In genomic region chr17:75892556-75893224, GRCh38 we compare ENCODE assay signal across 28 cellular contexts. TPM values are rescaled to one million over a fixed set of nuclear protein-coding genes. Genes with fewer than 3 reads are reported as not detected.
DNase-seq lines count a peak whose midpoint lies in the region; ATAC-seq, FAIRE-seq and TF ChIP-seq lines count a peak whose summit lies in the region.
"Had no signal": no experiment of that assay in that cellular context is flagged by ENCODE, and none has a peak within 500 bp of the region (broad histone marks: within the 10 kb centered on the region; RNA-seq: fewer than 3 reads in every experiment).

No MANE protein-coding gene starts in this region.

- H3K4me1 ChIP-seq in HepG2 (ENCODE audit: insufficient read depth, low read length), result peaks cover 61% of the 10 kb centered on the region
- H3K4me1 ChIP-seq in spleen, result peaks cover 14 to 53% (median 33%) of the 10 kb centered on the region in 6 donors
- peaks cover 0 to 21% of the 10 kb centered on the region in 2 donors for H3K4me1 ChIP-seq in ascending aorta

- peak; percentile 64 for ATAC-seq in HepG2
- ATAC-seq: activated CD4-positive, CD25-positive, alpha-beta regulatory T cell treated with anti-CD3 and anti-CD28 coated beads, Interleukin-2, amount 50 U/mL, for 24 hours; activated T-helper 17 cell treated with anti-CD3 and anti-CD28 coated beads, Interleukin-2, amount 50 U/mL, for 72 hours; effector memory CD8-positive, alpha-beta T cell had no signal

- H4K20me1 ChIP-seq in HepG2 (ENCODE audit: insufficient read depth, low read length), result no peaks in the 10 kb centered on the region

- in situ Hi-C loops in HepG2 (cut with HindIII; ENCODE audit: extremely low pct_ligation_motif_present, low pct_unique_long_range_greater_than_20kb), result no loop called here

- peak in 1 of 2 experiments; percentile 75; a peak in 2 of 4 replicates for TF ChIP-seq POLR2A in HepG2 (IDR thresholded peaks at IDR 0.05; ENCODE audit: insufficient read depth in 1 of 2, low read depth in 2 of 2, low read length in 2 of 2)
- no peak for TF ChIP-seq POLR2A in spleen (IDR thresholded peaks at IDR 0.05)

- BruUV-seq in HepG2 (replicated peaks; lab: Mats Ljungman, UMichigan), result no TSS peak

- H3K4me3 Mint-ChIP-seq in HFFc6, result no peak overlapping the region
- H3K4me3 Mint-ChIP-seq: activated CD4-positive, alpha-beta memory T cell treated with anti-CD3 and anti-CD28 coated beads for 36 hours; activated naive CD4-positive, alpha-beta T cell treated with anti-CD3 and anti-CD28 coated beads, Interleukin-2, amount 50 U/mL, for 24 hours; activated T-helper 17 cell treated with anti-CD3 and anti-CD28 coated beads, Interleukin-2, amount 50 U/mL, for 72 hours; effector memory CD8-positive, alpha-beta T cell; stimulated activated naive CD8-positive, alpha-beta T cell treated with anti-CD3 and anti-CD28 coated beads, Interleukin-15, Interleukin-2, amounts not matched to agents 100 ng/mL and 50 ng/mL, for 24 hours had no signal

- peaks cover 10% of the 10 kb centered on the region for H3K79me2 ChIP-seq in HepG2 (ENCODE audit: insufficient read depth, low read length)

- DNase-seq in WERI-Rb-1 (peak; percentile 69), HepG2 (ENCODE audit: low spot score) (peak; percentile 77), spleen (peak; percentile 71), HFFc6 (no peak), NCI-H748 (lab: John Stamatoyannopoulos, UW; ENCODE audit: unreplicated experiment) (no peak), ascending aorta (ENCODE audit: low spot score in 2 of 2) (no peak)
- DNase-seq: activated CD4-positive, alpha-beta memory T cell treated with anti-CD3 and anti-CD28 coated beads for 36 hours; Calu3; DMS79 treated with DMSO at 0.1 percent for 48 hours; effector memory CD8-positive, alpha-beta T cell; MM.1S; NCI-H1417 treated with DMSO at 0.1 percent for 48 hours; NCI-H2107; NCI-H446 treated with DMSO at 0.1 percent for 48 hours; RPMI8226; T-helper 1 cell had no signal

- no peak overlapping the region for H2AFZ ChIP-seq in HepG2 (ENCODE audit: low read length)

- H3K9ac ChIP-seq in HepG2 (ENCODE audit: insufficient read depth, low read depth, low read length), result peak overlapping the region; percentile 71
- H3K9ac ChIP-seq: KMS-11 had no signal

- no peaks in the 10 kb centered on the region for H3K9me3 Mint-ChIP-seq in HFFc6
- H3K9me3 Mint-ChIP-seq: activated CD4-positive, alpha-beta memory T cell treated with anti-CD3 and anti-CD28 coated beads for 36 hours; activated naive CD4-positive, alpha-beta T cell treated with anti-CD3 and anti-CD28 coated beads, Interleukin-2, amount 50 U/mL, for 24 hours; activated T-helper 17 cell treated with anti-CD3 and anti-CD28 coated beads, Interleukin-2, amount 50 U/mL, for 72 hours; effector memory CD8-positive, alpha-beta T cell; stimulated activated naive CD8-positive, alpha-beta T cell treated with anti-CD3 and anti-CD28 coated beads, Interleukin-15, Interleukin-2, amounts not matched to agents 100 ng/mL and 50 ng/mL, for 24 hours had no signal

- CTCF ChIA-PET in HepG2 (lab: Yijun Ruan, JAX; ENCODE audit: low intra/inter-chr PET ratio, low total read pairs), result interaction anchor here (1.5 kb wide), 1 partner anchor 16 kb away, joined by 4 read pairs; no protein-coding TSS in a partner anchor

- H3K4me3 ChIP-seq in WERI-Rb-1 (ENCODE audit: low read depth, low read length) (no peak overlapping the region), HepG2 (replicated peaks in 1 of 3; ENCODE audit: insufficient read depth in 1 of 3, low read depth in 2 of 3, low read length in 3 of 3) (peak overlapping the region; percentile 26 to 83 (median 51); a peak in 5 of 6 replicates), spleen (no peak overlapping the region), ascending aorta (no peak overlapping the region)
- H3K4me3 ChIP-seq: lung, thoracic aorta, vagina had no signal

- peaks cover 18% of the 10 kb centered on the region for H3K4me1 Mint-ChIP-seq in HFFc6 (ENCODE audit: low read depth)

- 8% methylated on average over 9 of the region's 16 CpGs for WGBS in HepG2 (ENCODE audit: low lambda C conversion rate)
- WGBS in spleen, 5 donors, result 91 to 100% (median 96%) methylated on average over 8 to 16 of the region's 16 CpGs

- peaks cover 6% of the 10 kb centered on the region for H3K27me3 Mint-ChIP-seq in HFFc6 (ENCODE audit: insufficient read depth)
- H3K27me3 Mint-ChIP-seq: activated CD4-positive, alpha-beta memory T cell treated with anti-CD3 and anti-CD28 coated beads for 36 hours; activated naive CD4-positive, alpha-beta T cell treated with anti-CD3 and anti-CD28 coated beads, Interleukin-2, amount 50 U/mL, for 24 hours; activated T-helper 17 cell treated with anti-CD3 and anti-CD28 coated beads, Interleukin-2, amount 50 U/mL, for 72 hours; effector memory CD8-positive, alpha-beta T cell; stimulated activated naive CD8-positive, alpha-beta T cell treated with anti-CD3 and anti-CD28 coated beads, Interleukin-15, Interleukin-2, amounts not matched to agents 100 ng/mL and 50 ng/mL, for 24 hours had no signal

- TF ChIP-seq CTCF in WERI-Rb-1 (IDR thresholded peaks at IDR 0.05; ENCODE audit: low read depth, low read length) (no peak), HepG2 (CRISPR knock-in tag; IDR thresholded peaks at IDR 0.05) (peak; percentile 22), spleen (IDR thresholded peaks at IDR 0.05 in 8 of 11, conservative IDR thresholded peaks at IDR 0.05 in 3 of 11) (no peak), HFFc6 (IDR thresholded peaks at IDR 0.05) (no peak), ascending aorta (IDR thresholded peaks at IDR 0.05) (no peak)

- H3K27ac ChIP-seq in WERI-Rb-1 (peak overlapping the region; percentile 95), HepG2 (ENCODE audit: extremely low read length, insufficient read depth, low read length) (peak overlapping the region; percentile 64), spleen (no peak overlapping the region), ascending aorta (no peak overlapping the region)
- H3K27ac ChIP-seq: KMS-11, thoracic aorta, vagina had no signal

- H3K4me2 ChIP-seq in HepG2 (ENCODE audit: low read depth, low read length), result peak overlapping the region; percentile 91
- H3K4me2 ChIP-seq: KMS-11 had no signal

- H3K27ac Mint-ChIP-seq in HFFc6, result no peak overlapping the region
- H3K27ac Mint-ChIP-seq: activated CD4-positive, alpha-beta memory T cell treated with anti-CD3 and anti-CD28 coated beads for 36 hours; activated naive CD4-positive, alpha-beta T cell treated with anti-CD3 and anti-CD28 coated beads, Interleukin-2, amount 50 U/mL, for 24 hours; effector memory CD8-positive, alpha-beta T cell; progenitor cell of endocrine pancreas; stimulated activated naive CD8-positive, alpha-beta T cell treated with anti-CD3 and anti-CD28 coated beads, Interleukin-15, Interleukin-2, amounts not matched to agents 100 ng/mL and 50 ng/mL, for 24 hours had no signal

- H3K36me3 ChIP-seq in WERI-Rb-1, result peaks cover 28% of the 10 kb centered on the region
- H3K36me3 ChIP-seq in HepG2 (replicated peaks in 1 of 2; ENCODE audit: control insufficient read depth in 1 of 2, insufficient read depth in 2 of 2, low read length in 2 of 2), result peaks cover 0 to 1% of the 10 kb centered on the region in 2 experiments; a peak in 1 of 5 replicates
- H3K36me3 ChIP-seq in spleen, result peaks cover 0 to 50% (median 29%) of the 10 kb centered on the region in 6 donors
- H3K36me3 ChIP-seq in ascending aorta, result peaks cover 20 to 32% of the 10 kb centered on the region in 2 donors

- TF ChIP-seq RAD21 in HepG2 (CRISPR knock-in tag; IDR thresholded peaks at IDR 0.05), result no peak

- TF ChIP-seq EP300 in HepG2 (IDR thresholded peaks at IDR 0.05; ENCODE audit: low read depth in 2 of 2, low read length in 2 of 2) (no peak), HepG2 (CRISPR knock-in tag; IDR thresholded peaks at IDR 0.05; ENCODE audit: borderline replicate concordance) (0 out of 2 replicates have a peak, but pooled peaks have one; percentile 8)

- POLR2A ChIA-PET in HepG2 (lab: Yijun Ruan, JAX), result interaction anchor here (0.6 to 12.9 kb wide), 16 partner anchors 8 to 492 kb away, joined by 3 to 423 read pairs (median 10); partner anchors contain the start of genes MRPL38, SPHK1, TRIM47 and UNC13D

- H3K9me3 ChIP-seq in WERI-Rb-1 (ENCODE audit: severe bottlenecking) (no peaks in the 10 kb centered on the region), HepG2 (ENCODE audit: low read length) (no peaks in the 10 kb centered on the region), spleen (no peaks in the 10 kb centered on the region), ascending aorta (no peaks in the 10 kb centered on the region)
- H3K9me3 ChIP-seq: thoracic aorta, vagina had no signal

- FAIRE-seq in HepG2 (lab: Jason Lieb, UNC), result peak; percentile 44
- FAIRE-seq: bronchial epithelial cell, colon, HTR-8/SVneo had no signal

- intact Hi-C loops in HepG2 (cut with micrococcal nuclease; ENCODE audit: unreplicated experiment) (loop anchor here (5.0 kb wide), 1 partner anchor 35 kb away; the partner anchor contains the start of gene WBP2), spleen (cut with DNase I; ENCODE audit: low total_unique reads) (no loop called here), ascending aorta (cut with DNase I) (no loop called here)

- no peaks in the 10 kb centered on the region for H3K27me3 ChIP-seq in WERI-Rb-1 (ENCODE audit: insufficient read depth, low read depth, severe bottlenecking)
- H3K27me3 ChIP-seq in HepG2 (ENCODE audit: control insufficient read depth in 1 of 2, insufficient read depth in 2 of 2, low read length in 2 of 2), result no peaks in the 10 kb centered on the region
- H3K27me3 ChIP-seq in spleen (replicated peaks in 1 of 7), result no peaks in the 10 kb centered on the region
- H3K27me3 ChIP-seq in ascending aorta, result no peaks in the 10 kb centered on the region
- H3K27me3 ChIP-seq: vagina had no signal

- H3K36me3 Mint-ChIP-seq in HFFc6 (ENCODE audit: low read depth), result no peaks in the 10 kb centered on the region
- H3K36me3 Mint-ChIP-seq: activated CD4-positive, alpha-beta memory T cell treated with anti-CD3 and anti-CD28 coated beads for 36 hours; activated naive CD4-positive, alpha-beta T cell treated with anti-CD3 and anti-CD28 coated beads, Interleukin-2, amount 50 U/mL, for 24 hours had no signal

RNA-seq across cellular contexts. Expression of gene TRIM65, which starts 4.1 kb away (rescaled TPM):
- total RNA-seq in HepG2 (2016; rRNA removed; fragmentation: Illumina TruSeq; extraction: Trizol) (22.4 and 24.6 TPM in 2 replicates), spleen (10 to 100 TPM; 20.0 to 26.5 (median 23.5) TPM), ascending aorta (43.3 TPM)
- 3.6 and 3.8 TPM in 2 replicates for total RNA-seq in HepG2 (2016; cell fraction: cytosol; rRNA removed; fragmentation: Illumina TruSeq; extraction: Trizol; ENCODE audit: low read depth)
- total RNA-seq in HepG2 (2016; cell fraction: insoluble cytoplasmic fraction; rRNA removed; fragmentation: Illumina TruSeq; extraction: Trizol), result 23.0 and 23.6 TPM in 2 replicates
- total RNA-seq in HepG2 (2016; cell fraction: membrane; rRNA removed; fragmentation: Illumina TruSeq; extraction: Trizol), result 8.9 and 9.0 TPM in 2 replicates
- 11.5 and 14.9 TPM in 2 replicates for total RNA-seq in HepG2 (2016; cell fraction: nucleus; rRNA removed; fragmentation: Illumina TruSeq; extraction: Trizol)
- polyA plus RNA-seq in HepG2 (2011; rRNA removed) (10.3 and 15.2 TPM in 2 replicates), spleen (10 to 100 TPM in 2 of 3 donors, 1 to 10 TPM in 1; 9.0 to 28.2 (median 11.6) TPM)
- polyA plus RNA-seq in HepG2 (2011; cell fraction: cytosol; rRNA removed), result 10.5 and 11.9 TPM in 2 replicates
- polyA plus RNA-seq in HepG2 (2011; cell fraction: nucleus; rRNA removed), result 14.3 and 15.6 TPM in 2 replicates
- polyA plus RNA-seq in HepG2 (2012), result 9.0 and 10.3 TPM in 2 replicates
- 2.4 and 2.5 TPM in 2 replicates for polyA plus RNA-seq in HepG2 (2016; cell fraction: cytosol; fragmentation: Illumina TruSeq; extraction: Trizol; ENCODE audit: low read depth)
- 18.6 and 20.0 TPM in 2 replicates for polyA plus RNA-seq in HepG2 (2016; cell fraction: insoluble cytoplasmic fraction; fragmentation: Illumina TruSeq; extraction: Trizol; ENCODE audit: low read depth)
- 5.1 and 5.7 TPM in 2 replicates for polyA plus RNA-seq in HepG2 (2016; cell fraction: membrane; fragmentation: Illumina TruSeq; extraction: Trizol; ENCODE audit: low read depth)
- 31.5 and 31.7 TPM in 2 replicates for polyA plus RNA-seq in HepG2 (2016; cell fraction: nucleus; fragmentation: Illumina TruSeq; extraction: Trizol; ENCODE audit: insufficient read depth, low read depth)
- polyA minus RNA-seq in HepG2 (2011; rRNA and poly(A)+ RNA removed; ENCODE audit: low replicate concordance), result 13.4 and 15.0 TPM in 2 replicates
- 8.8 and 8.9 TPM in 2 replicates for polyA minus RNA-seq in HepG2 (2011; cell fraction: cytosol; rRNA and poly(A)+ RNA removed)
- 4.0 and 5.3 TPM in 2 replicates for polyA minus RNA-seq in HepG2 (2011; cell fraction: nucleus; rRNA and poly(A)+ RNA removed)
- 10 to 100 TPM; 10.3 to 12.6 (median 11.0) TPM for total RNA-seq in HFFc6 (2021; fragmentation: NEBNext Ultra II Directional; extraction: Animal tissue kit (Norgen Biotek cat#: 25700))

RNA-seq across cellular contexts. Expression of gene MRPL38, which starts 12.0 kb away (rescaled TPM):
- total RNA-seq in HepG2 (2016; rRNA removed; fragmentation: Illumina TruSeq; extraction: Trizol) (88.8 and 125 TPM in 2 replicates), spleen (10 to 100 TPM; 40.1 to 90.6 (median 74.7) TPM), ascending aorta (31.9 TPM)
- 53.2 and 53.6 TPM in 2 replicates for total RNA-seq in HepG2 (2016; cell fraction: cytosol; rRNA removed; fragmentation: Illumina TruSeq; extraction: Trizol; ENCODE audit: low read depth)
- 73.5 and 128 TPM in 2 replicates for total RNA-seq in HepG2 (2016; cell fraction: insoluble cytoplasmic fraction; rRNA removed; fragmentation: Illumina TruSeq; extraction: Trizol)
- 62.4 and 67.5 TPM in 2 replicates for total RNA-seq in HepG2 (2016; cell fraction: membrane; rRNA removed; fragmentation: Illumina TruSeq; extraction: Trizol)
- total RNA-seq in HepG2 (2016; cell fraction: nucleus; rRNA removed; fragmentation: Illumina TruSeq; extraction: Trizol), result 71.0 and 89.4 TPM in 2 replicates
- polyA plus RNA-seq in HepG2 (2011; rRNA removed) (83.7 and 91.0 TPM in 2 replicates), spleen (10 to 100 TPM; 59.3 to 90.3 (median 80.8) TPM)
- 36.5 and 58.7 TPM in 2 replicates for polyA plus RNA-seq in HepG2 (2011; cell fraction: cytosol; rRNA removed)
- polyA plus RNA-seq in HepG2 (2011; cell fraction: nucleus; rRNA removed), result 354 and 357 TPM in 2 replicates
- 56.1 and 67.2 TPM in 2 replicates for polyA plus RNA-seq in HepG2 (2012)
- polyA plus RNA-seq in HepG2 (2016; cell fraction: cytosol; fragmentation: Illumina TruSeq; extraction: Trizol; ENCODE audit: low read depth), result 36.0 and 42.4 TPM in 2 replicates
- polyA plus RNA-seq in HepG2 (2016; cell fraction: insoluble cytoplasmic fraction; fragmentation: Illumina TruSeq; extraction: Trizol; ENCODE audit: low read depth), result 69.7 and 88.6 TPM in 2 replicates
- polyA plus RNA-seq in HepG2 (2016; cell fraction: membrane; fragmentation: Illumina TruSeq; extraction: Trizol; ENCODE audit: low read depth), result 48.5 and 49.3 TPM in 2 replicates
- polyA plus RNA-seq in HepG2 (2016; cell fraction: nucleus; fragmentation: Illumina TruSeq; extraction: Trizol; ENCODE audit: insufficient read depth, low read depth), result 191 and 212 TPM in 2 replicates
- 110 and 142 TPM in 2 replicates for polyA minus RNA-seq in HepG2 (2011; rRNA and poly(A)+ RNA removed; ENCODE audit: low replicate concordance)
- polyA minus RNA-seq in HepG2 (2011; cell fraction: cytosol; rRNA and poly(A)+ RNA removed), result 44.8 and 58.7 TPM in 2 replicates
- polyA minus RNA-seq in HepG2 (2011; cell fraction: nucleus; rRNA and poly(A)+ RNA removed), result 57.4 and 57.8 TPM in 2 replicates
- total RNA-seq in HFFc6 (2021; fragmentation: NEBNext Ultra II Directional; extraction: Animal tissue kit (Norgen Biotek cat#: 25700)), result 10 to 100 TPM; 64.9 to 89.8 (median 70.3) TPM

RNA-seq across cellular contexts. Expression of gene TRIM47, which starts 14.3 kb away (rescaled TPM):
- total RNA-seq in HepG2 (2016; rRNA removed; fragmentation: Illumina TruSeq; extraction: Trizol) (59.7 and 82.0 TPM in 2 replicates), spleen (10 to 100 TPM; 30.8 to 73.8 (median 38.5) TPM), ascending aorta (132 TPM)
- 24.8 and 27.6 TPM in 2 replicates for total RNA-seq in HepG2 (2016; cell fraction: cytosol; rRNA removed; fragmentation: Illumina TruSeq; extraction: Trizol; ENCODE audit: low read depth)
- total RNA-seq in HepG2 (2016; cell fraction: insoluble cytoplasmic fraction; rRNA removed; fragmentation: Illumina TruSeq; extraction: Trizol), result 52.0 and 87.1 TPM in 2 replicates
- 34.8 and 37.7 TPM in 2 replicates for total RNA-seq in HepG2 (2016; cell fraction: membrane; rRNA removed; fragmentation: Illumina TruSeq; extraction: Trizol)
- 65.7 and 73.6 TPM in 2 replicates for total RNA-seq in HepG2 (2016; cell fraction: nucleus; rRNA removed; fragmentation: Illumina TruSeq; extraction: Trizol)
- polyA plus RNA-seq in HepG2 (2011; rRNA removed) (33.5 and 45.8 TPM in 2 replicates), spleen (10 to 100 TPM; 28.1 to 42.0 (median 28.4) TPM)
- 29.2 and 33.8 TPM in 2 replicates for polyA plus RNA-seq in HepG2 (2011; cell fraction: cytosol; rRNA removed)
- 126 and 158 TPM in 2 replicates for polyA plus RNA-seq in HepG2 (2011; cell fraction: nucleus; rRNA removed)
- polyA plus RNA-seq in HepG2 (2012), result 46.3 and 58.3 TPM in 2 replicates
- polyA plus RNA-seq in HepG2 (2016; cell fraction: cytosol; fragmentation: Illumina TruSeq; extraction: Trizol; ENCODE audit: low read depth), result 11.8 and 13.6 TPM in 2 replicates
- polyA plus RNA-seq in HepG2 (2016; cell fraction: insoluble cytoplasmic fraction; fragmentation: Illumina TruSeq; extraction: Trizol; ENCODE audit: low read depth), result 67.4 and 93.5 TPM in 2 replicates
- 24.7 and 30.6 TPM in 2 replicates for polyA plus RNA-seq in HepG2 (2016; cell fraction: membrane; fragmentation: Illumina TruSeq; extraction: Trizol; ENCODE audit: low read depth)
- 129 and 138 TPM in 2 replicates for polyA plus RNA-seq in HepG2 (2016; cell fraction: nucleus; fragmentation: Illumina TruSeq; extraction: Trizol; ENCODE audit: insufficient read depth, low read depth)
- polyA minus RNA-seq in HepG2 (2011; rRNA and poly(A)+ RNA removed; ENCODE audit: low replicate concordance), result 24.4 and 64.0 TPM in 2 replicates
- 30.4 and 41.4 TPM in 2 replicates for polyA minus RNA-seq in HepG2 (2011; cell fraction: cytosol; rRNA and poly(A)+ RNA removed)
- 31.9 and 40.8 TPM in 2 replicates for polyA minus RNA-seq in HepG2 (2011; cell fraction: nucleus; rRNA and poly(A)+ RNA removed)
- total RNA-seq in HFFc6 (2021; fragmentation: NEBNext Ultra II Directional; extraction: Animal tissue kit (Norgen Biotek cat#: 25700)), result 1 to 10 TPM; 1.0 to 2.3 (median 1.5) TPM

RNA-seq across cellular contexts. Expression of gene WBP2, which starts 37.6 kb away (rescaled TPM):
- total RNA-seq in HepG2 (2016; rRNA removed; fragmentation: Illumina TruSeq; extraction: Trizol), result 28.2 and 29.2 TPM in 2 replicates
- total RNA-seq in HepG2 (2016; cell fraction: cytosol; rRNA removed; fragmentation: Illumina TruSeq; extraction: Trizol; ENCODE audit: low read depth), result 15.4 and 19.3 TPM in 2 replicates
- 23.5 and 33.2 TPM in 2 replicates for total RNA-seq in HepG2 (2016; cell fraction: insoluble cytoplasmic fraction; rRNA removed; fragmentation: Illumina TruSeq; extraction: Trizol)
- 22.1 and 25.3 TPM in 2 replicates for total RNA-seq in HepG2 (2016; cell fraction: membrane; rRNA removed; fragmentation: Illumina TruSeq; extraction: Trizol)
- total RNA-seq in HepG2 (2016; cell fraction: nucleus; rRNA removed; fragmentation: Illumina TruSeq; extraction: Trizol), result 17.9 and 23.5 TPM in 2 replicates
- polyA plus RNA-seq in HepG2 (2011; rRNA removed), result 29.5 and 34.6 TPM in 2 replicates
- polyA plus RNA-seq in HepG2 (2011; cell fraction: cytosol; rRNA removed), result 24.9 and 26.1 TPM in 2 replicates
- polyA plus RNA-seq in HepG2 (2011; cell fraction: nucleus; rRNA removed), result 77.1 and 77.4 TPM in 2 replicates
- 95.2 and 97.1 TPM in 2 replicates for polyA plus RNA-seq in HepG2 (2012)
- 14.4 and 17.2 TPM in 2 replicates for polyA plus RNA-seq in HepG2 (2016; cell fraction: cytosol; fragmentation: Illumina TruSeq; extraction: Trizol; ENCODE audit: low read depth)
- polyA plus RNA-seq in HepG2 (2016; cell fraction: insoluble cytoplasmic fraction; fragmentation: Illumina TruSeq; extraction: Trizol; ENCODE audit: low read depth), result 51.6 and 76.7 TPM in 2 replicates
- 27.3 and 29.7 TPM in 2 replicates for polyA plus RNA-seq in HepG2 (2016; cell fraction: membrane; fragmentation: Illumina TruSeq; extraction: Trizol; ENCODE audit: low read depth)
- 87.1 and 89.4 TPM in 2 replicates for polyA plus RNA-seq in HepG2 (2016; cell fraction: nucleus; fragmentation: Illumina TruSeq; extraction: Trizol; ENCODE audit: insufficient read depth, low read depth)
- 39.8 and 42.3 TPM in 2 replicates for polyA minus RNA-seq in HepG2 (2011; rRNA and poly(A)+ RNA removed; ENCODE audit: low replicate concordance)
- 35.5 and 39.9 TPM in 2 replicates for polyA minus RNA-seq in HepG2 (2011; cell fraction: cytosol; rRNA and poly(A)+ RNA removed)
- 30.1 and 38.2 TPM in 2 replicates for polyA minus RNA-seq in HepG2 (2011; cell fraction: nucleus; rRNA and poly(A)+ RNA removed)
- total RNA-seq in spleen, result 100 to 1,000 TPM in 4 of 7 donors, 10 to 100 TPM in 3; 46.7 to 144 (median 125) TPM
- polyA plus RNA-seq in spleen, result 100 to 1,000 TPM in 1 of 3 donors, 10 to 100 TPM in 2; 70.2 to 104 (median 74.1) TPM
- 10 to 100 TPM; 51.4 to 65.5 (median 59.3) TPM for total RNA-seq in HFFc6 (2021; fragmentation: NEBNext Ultra II Directional; extraction: Animal tissue kit (Norgen Biotek cat#: 25700))
- total RNA-seq in ascending aorta, result 50.7 TPM

RNA-seq across cellular contexts. Expression of gene FBF1, which starts 48.2 kb away (rescaled TPM):
- 3.5 and 8.1 TPM in 2 replicates for total RNA-seq in HepG2 (2016; rRNA removed; fragmentation: Illumina TruSeq; extraction: Trizol)
- 9.1 and 11.4 TPM in 2 replicates for total RNA-seq in HepG2 (2016; cell fraction: cytosol; rRNA removed; fragmentation: Illumina TruSeq; extraction: Trizol; ENCODE audit: low read depth)
- total RNA-seq in HepG2 (2016; cell fraction: insoluble cytoplasmic fraction; rRNA removed; fragmentation: Illumina TruSeq; extraction: Trizol), result 2.6 and 8.5 TPM in 2 replicates
- total RNA-seq in HepG2 (2016; cell fraction: membrane; rRNA removed; fragmentation: Illumina TruSeq; extraction: Trizol), result 4.8 and 6.0 TPM in 2 replicates
- 10.2 TPM in 2 replicates for total RNA-seq in HepG2 (2016; cell fraction: nucleus; rRNA removed; fragmentation: Illumina TruSeq; extraction: Trizol)
- polyA plus RNA-seq in HepG2 (2011; rRNA removed), result 2.4 and 2.7 TPM in 2 replicates
- polyA plus RNA-seq in HepG2 (2011; cell fraction: cytosol; rRNA removed), result 0.77 and 1.5 TPM in 2 replicates
- 17.0 and 21.4 TPM in 2 replicates for polyA plus RNA-seq in HepG2 (2011; cell fraction: nucleus; rRNA removed)
- 1.5 and 1.6 TPM in 2 replicates for polyA plus RNA-seq in HepG2 (2012)
- polyA plus RNA-seq in HepG2 (2016; cell fraction: cytosol; fragmentation: Illumina TruSeq; extraction: Trizol; ENCODE audit: low read depth), result 1.0 and 1.8 TPM in 2 replicates
- 1.8 and 3.2 TPM in 2 replicates for polyA plus RNA-seq in HepG2 (2016; cell fraction: insoluble cytoplasmic fraction; fragmentation: Illumina TruSeq; extraction: Trizol; ENCODE audit: low read depth)
- 1.5 and 2.3 TPM in 2 replicates for polyA plus RNA-seq in HepG2 (2016; cell fraction: membrane; fragmentation: Illumina TruSeq; extraction: Trizol; ENCODE audit: low read depth)
- 19.0 and 21.2 TPM in 2 replicates for polyA plus RNA-seq in HepG2 (2016; cell fraction: nucleus; fragmentation: Illumina TruSeq; extraction: Trizol; ENCODE audit: insufficient read depth, low read depth)
- 2.2 and 13.0 TPM in 2 replicates for polyA minus RNA-seq in HepG2 (2011; rRNA and poly(A)+ RNA removed; ENCODE audit: low replicate concordance)
- polyA minus RNA-seq in HepG2 (2011; cell fraction: cytosol; rRNA and poly(A)+ RNA removed), result 1.2 and 2.1 TPM in 2 replicates
- 6.3 and 6.5 TPM in 2 replicates for polyA minus RNA-seq in HepG2 (2011; cell fraction: nucleus; rRNA and poly(A)+ RNA removed)
- total RNA-seq in spleen, result 10 to 100 TPM in 4 of 7 donors, 1 to 10 TPM in 3; 7.7 to 16.0 (median 10.3) TPM
- polyA plus RNA-seq in spleen, result 10 to 100 TPM in 1 of 3 donors, 1 to 10 TPM in 2; 5.2 to 14.4 (median 7.3) TPM
- 10 to 100 TPM in 1 of 6 experiments, 1 to 10 TPM in 5; 5.6 to 10.1 (median 6.3) TPM for total RNA-seq in HFFc6 (2021; fragmentation: NEBNext Ultra II Directional; extraction: Animal tissue kit (Norgen Biotek cat#: 25700))
- total RNA-seq in ascending aorta, result 8.9 TPM

Comparison
In these comparisons a context has a peak if more than half of its experiments do, and no peak if none do; other contexts are left out.
1. DNase-seq: peak in WERI-Rb-1 (single experiment), HepG2 (single experiment) and spleen (single experiment); none in HFFc6 (single experiment), NCI-H748 (single experiment) and ascending aorta (0 of 2).
2. H3K27ac ChIP-seq: peak in WERI-Rb-1 (single experiment) and HepG2 (single experiment); none in spleen (0 of 8) and ascending aorta (0 of 2).
3. H3K4me3 ChIP-seq: peak in HepG2 (3 of 3); none in WERI-Rb-1 (single experiment), spleen (0 of 8) and ascending aorta (0 of 2).
4. RNA of gene TRIM47, which starts 14.3 kb away (total RNA-seq): 132 TPM in ascending aorta (single experiment), 24.8 to 87.1 TPM in HepG2 and 30.8 to 73.8 TPM in spleen; 1.0 to 2.3 TPM in HFFc6; every median in the first group is over 4 times any median in the second.